8 cellular contexts compared by ENCODE assay signal in the genomic region with DNA sequence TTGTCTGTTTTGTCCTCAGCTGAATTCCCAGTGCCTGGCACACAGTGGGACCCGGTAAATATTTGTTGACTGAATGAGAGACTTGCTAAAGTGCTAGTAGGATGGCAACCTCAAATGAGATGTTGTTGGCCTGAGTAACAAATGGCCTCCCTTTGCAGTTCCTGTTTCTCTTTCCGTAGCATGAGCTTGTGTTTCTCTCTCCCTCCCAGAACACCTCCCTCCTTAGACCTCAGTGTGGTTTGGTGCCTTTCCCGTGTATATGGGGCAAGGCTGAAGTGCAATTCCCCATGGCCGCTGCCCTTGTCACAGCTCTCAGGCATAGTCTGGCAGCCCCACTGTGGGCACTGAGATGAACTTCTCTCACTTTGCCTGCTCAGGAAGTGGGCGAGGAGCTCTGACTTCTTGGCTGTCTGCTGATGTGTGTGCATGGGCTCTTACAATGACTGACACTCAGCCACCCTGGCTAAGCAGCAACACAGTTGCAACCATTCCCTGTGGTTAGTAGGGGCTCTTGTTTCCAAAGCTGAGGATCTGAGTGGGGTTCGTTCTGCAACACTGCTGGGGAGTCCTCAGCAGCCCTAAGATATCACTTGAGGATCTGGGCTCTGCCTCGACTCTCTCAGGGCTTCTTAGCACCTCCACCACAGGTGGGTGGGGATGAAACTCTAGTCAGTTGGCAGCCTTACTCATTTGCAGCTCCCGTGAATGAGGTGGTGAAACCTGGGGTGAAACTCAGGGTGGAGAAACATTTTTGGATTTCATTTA.
A peak's percentile ranks its signal among the peaks of the same experiment; 100 is the strongest.
DNase-seq lines count a peak whose midpoint lies in the region; ATAC-seq, FAIRE-seq and TF ChIP-seq lines count a peak whose summit lies in the region.

No MANE protein-coding gene starts in this region.

- FAIRE-seq in kidney (lab: Jason Lieb, UNC): no peak

- peaks cover 10% of the 10 kb centered on the region for H3K36me3 Mint-ChIP-seq in activated CD4-positive, alpha-beta memory T cell treated with anti-CD3 and anti-CD28 coated beads, Interleukin-2, amount 10 ng/mL, durations not matched to agents 7 days and 5 days (ENCODE audit: low read depth)
- peaks cover 13% of the 10 kb centered on the region for H3K36me3 Mint-ChIP-seq in stimulated activated effector memory CD8-positive, alpha-beta T cell treated with anti-CD3 and anti-CD28 coated beads, Interleukin-12 subunit alpha, Interleukin-12 subunit beta, amount 100 ng/mL, for 72 hours

- peak; percentile 86 for DNase-seq in activated CD4-positive, alpha-beta memory T cell treated with anti-CD3 and anti-CD28 coated beads, Interleukin-2, amount 10 ng/mL, durations not matched to agents 7 days and 5 days
- DNase-seq in kidney (peak; percentile 65), DMS114 treated with DMSO at 0.1 percent for 48 hours (lab: John Stamatoyannopoulos, UW; ENCODE audit: unreplicated experiment) (no peak), NCI-H2227 treated with DMSO at 0.1 percent for 48 hours (lab: John Stamatoyannopoulos, UW) (no peak)
- peak; percentile 57 to 87 for DNase-seq in stimulated activated effector memory CD8-positive, alpha-beta T cell treated with anti-CD3 and anti-CD28 coated beads, Interleukin-12 subunit alpha, Interleukin-12 subunit beta, amount 100 ng/mL, for 72 hours (ENCODE audit: low spot score in 2 of 2)

- intact Hi-C loops in kidney (cut with DNase I): no loop called here

- H3K27ac Mint-ChIP-seq in activated CD4-positive, alpha-beta memory T cell treated with anti-CD3 and anti-CD28 coated beads, Interleukin-2, amount 10 ng/mL, durations not matched to agents 7 days and 5 days: peak overlapping the region; percentile 100
- peak overlapping the region; percentile 91 for H3K27ac Mint-ChIP-seq in stimulated activated effector memory CD8-positive, alpha-beta T cell treated with anti-CD3 and anti-CD28 coated beads, Interleukin-12 subunit alpha, Interleukin-12 subunit beta, amount 100 ng/mL, for 72 hours

- no peaks in the 10 kb centered on the region for H3K36me3 ChIP-seq in BLaER1 treated with 17β-estradiol and CSF1 and Interleukin-3, amounts not matched to agents 10 nM and 100 nM
- peaks cover 0 to 2% of the 10 kb centered on the region in 2 donors for H3K36me3 ChIP-seq in kidney (ENCODE audit: control insufficient read depth in 1 of 2, insufficient read depth in 2 of 2, low read length in 2 of 2)

- peak overlapping the region; percentile 48 to 76 (median 62) for H3K4me2 ChIP-seq in BLaER1 treated with 17β-estradiol and CSF1 and Interleukin-3, amounts not matched to agents 10 nM and 100 nM

- H4K20me1 ChIP-seq in BLaER1 treated with 17β-estradiol and CSF1 and Interleukin-3, amounts not matched to agents 10 nM and 100 nM: no peaks in the 10 kb centered on the region

- H3K9me3 ChIP-seq in BLaER1 treated with 17β-estradiol and CSF1 and Interleukin-3, amounts not matched to agents 10 nM and 100 nM (replicated peaks in 1 of 11): no peaks in the 10 kb centered on the region
- no peaks in the 10 kb centered on the region for H3K9me3 ChIP-seq in kidney (ENCODE audit: control insufficient read depth in 1 of 2, low read length in 2 of 2)

- peak overlapping the region in 1 of 11 experiments; percentile 6; a peak in 2 of 22 replicates for H3K9ac ChIP-seq in BLaER1 treated with 17β-estradiol and CSF1 and Interleukin-3, amounts not matched to agents 10 nM and 100 nM
- no peak overlapping the region for H3K9ac ChIP-seq in kidney (ENCODE audit: low read length in 2 of 2)

- POLR2A ChIA-PET in activated CD4-positive, alpha-beta memory T cell treated with anti-CD3 and anti-CD28 coated beads, Interleukin-2, amount 10 ng/mL, durations not matched to agents 7 days and 5 days (lab: Charles Lee): interaction anchor here (0.7 to 4.7 kb wide), 23 partner anchors 9 to 968 kb away, joined by 3 to 73 read pairs (median 5); a partner anchor contains a TSS

- CTCF ChIA-PET in activated CD4-positive, alpha-beta memory T cell treated with anti-CD3 and anti-CD28 coated beads, Interleukin-2, amount 10 ng/mL, durations not matched to agents 7 days and 5 days (lab: Charles Lee): interaction anchor here (0.6 to 2.1 kb wide), 13 partner anchors 8 to 1387 kb away, joined by 3 to 10 read pairs (median 4); a partner anchor contains a TSS

- no peak for TF ChIP-seq CTCF in kidney (IDR thresholded peaks at IDR 0.05; ENCODE audit: borderline replicate concordance, extremely low read depth, insufficient read depth)

- no peak overlapping the region for H3K4me3 ChIP-seq in BLaER1 treated with 17β-estradiol and CSF1 and Interleukin-3, amounts not matched to agents 10 nM and 100 nM
- H3K4me3 ChIP-seq in kidney (ENCODE audit: low read length in 2 of 2): no peak overlapping the region

- peak overlapping the region; percentile 9 to 63 (median 38); a peak in 15 of 22 replicates for H3K27ac ChIP-seq in BLaER1 treated with 17β-estradiol and CSF1 and Interleukin-3, amounts not matched to agents 10 nM and 100 nM
- no peak overlapping the region for H3K27ac ChIP-seq in kidney (ENCODE audit: low read depth in 2 of 2, low read length in 2 of 2)

- H3K4me1 ChIP-seq in BLaER1 treated with 17β-estradiol and CSF1 and Interleukin-3, amounts not matched to agents 10 nM and 100 nM: peaks cover 16 to 31% (median 23%) of the 10 kb centered on the region in 10 experiments
- H3K4me1 ChIP-seq in kidney (ENCODE audit: control insufficient read depth in 1 of 2, insufficient read depth in 1 of 2, low read depth in 1 of 2, low read length in 2 of 2): peaks cover 2 to 5% of the 10 kb centered on the region in 2 donors

- peaks cover 65% of the 10 kb centered on the region for H3K4me1 Mint-ChIP-seq in activated CD4-positive, alpha-beta memory T cell treated with anti-CD3 and anti-CD28 coated beads, Interleukin-2, amount 10 ng/mL, durations not matched to agents 7 days and 5 days
- peaks cover 81% of the 10 kb centered on the region for H3K4me1 Mint-ChIP-seq in stimulated activated effector memory CD8-positive, alpha-beta T cell treated with anti-CD3 and anti-CD28 coated beads, Interleukin-12 subunit alpha, Interleukin-12 subunit beta, amount 100 ng/mL, for 72 hours

- ATAC-seq in GM19468 (IDR thresholded peaks at IDR 0.05; ENCODE audit: extremely low read depth, unreplicated experiment) (peak; percentile 72), HG03575 (IDR thresholded peaks at IDR 0.05; ENCODE audit: extremely low read depth, insufficient number of reproducible peaks, low FRiP score, unreplicated experiment) (peak; percentile 44)
- ATAC-seq in stimulated activated effector memory CD8-positive, alpha-beta T cell treated with anti-CD3 and anti-CD28 coated beads, Interleukin-12 subunit alpha, Interleukin-12 subunit beta, amount 100 ng/mL, for 72 hours: peak; percentile 96

- no peaks in the 10 kb centered on the region for H3K27me3 Mint-ChIP-seq in activated CD4-positive, alpha-beta memory T cell treated with anti-CD3 and anti-CD28 coated beads, Interleukin-2, amount 10 ng/mL, durations not matched to agents 7 days and 5 days

- H3K4me3 Mint-ChIP-seq in activated CD4-positive, alpha-beta memory T cell treated with anti-CD3 and anti-CD28 coated beads, Interleukin-2, amount 10 ng/mL, durations not matched to agents 7 days and 5 days: peak overlapping the region; percentile 65
- peak overlapping the region; percentile 69 for H3K4me3 Mint-ChIP-seq in stimulated activated effector memory CD8-positive, alpha-beta T cell treated with anti-CD3 and anti-CD28 coated beads, Interleukin-12 subunit alpha, Interleukin-12 subunit beta, amount 100 ng/mL, for 72 hours

- H3K9me3 Mint-ChIP-seq in activated CD4-positive, alpha-beta memory T cell treated with anti-CD3 and anti-CD28 coated beads, Interleukin-2, amount 10 ng/mL, durations not matched to agents 7 days and 5 days: no peaks in the 10 kb centered on the region
- no peaks in the 10 kb centered on the region for H3K9me3 Mint-ChIP-seq in stimulated activated effector memory CD8-positive, alpha-beta T cell treated with anti-CD3 and anti-CD28 coated beads, Interleukin-12 subunit alpha, Interleukin-12 subunit beta, amount 100 ng/mL, for 72 hours

- H3K27me3 ChIP-seq in BLaER1 treated with 17β-estradiol and CSF1 and Interleukin-3, amounts not matched to agents 10 nM and 100 nM: no peaks in the 10 kb centered on the region

Comparison
In these comparisons a context has a peak if more than half of its experiments do, and no peak if none do; other contexts are left out.
1. H3K27ac ChIP-seq: peak in BLaER1 treated with 17β-estradiol and CSF1 and Interleukin-3, amounts not matched to agents 10 nM and 100 nM (11 of 11); none in kidney (0 of 2).
2. ATAC-seq: peak in every context shown above with its lines; median percentile 96 in stimulated activated effector memory CD8-positive, alpha-beta T cell treated with anti-CD3 and anti-CD28 coated beads, Interleukin-12 subunit alpha, Interleukin-12 subunit beta, amount 100 ng/mL, for 72 hours; 72 in GM19468; 44 in HG03575.
3. DNase-seq: peak in activated CD4-positive, alpha-beta memory T cell treated with anti-CD3 and anti-CD28 coated beads, Interleukin-2, amount 10 ng/mL, durations not matched to agents 7 days and 5 days (single experiment), kidney (single experiment) and stimulated activated effector memory CD8-positive, alpha-beta T cell treated with anti-CD3 and anti-CD28 coated beads, Interleukin-12 subunit alpha, Interleukin-12 subunit beta, amount 100 ng/mL, for 72 hours (2 of 2); none in DMS114 treated with DMSO at 0.1 percent for 48 hours (single experiment) and NCI-H2227 treated with DMSO at 0.1 percent for 48 hours (single experiment).